1 cellular context compared by ENCODE assay signal in genomic region chr4:105837037-105837436, GRCh38.
A peak's percentile ranks its signal among the peaks of the same experiment; 100 is the strongest.
TF ChIP-seq lines count a peak whose summit lies in the region.

No MANE protein-coding gene starts in this region.

TF ChIP-seq in HepG2, 621 proteins besides CTCF, POLR2A, EP300 and RAD21:
- TF ChIP-seq BCL6 (CRISPR knock-in tag; IDR thresholded peaks at IDR 0.05) = 0 out of 2 replicates have a peak, but pooled peaks have one; percentile 30
- TF ChIP-seq HNRNPL (IDR thresholded peaks at IDR 0.05; ENCODE audit: low read depth, low read length) = no peak
